ENCODE assay signal across 24 cellular contexts in the genomic region with DNA sequence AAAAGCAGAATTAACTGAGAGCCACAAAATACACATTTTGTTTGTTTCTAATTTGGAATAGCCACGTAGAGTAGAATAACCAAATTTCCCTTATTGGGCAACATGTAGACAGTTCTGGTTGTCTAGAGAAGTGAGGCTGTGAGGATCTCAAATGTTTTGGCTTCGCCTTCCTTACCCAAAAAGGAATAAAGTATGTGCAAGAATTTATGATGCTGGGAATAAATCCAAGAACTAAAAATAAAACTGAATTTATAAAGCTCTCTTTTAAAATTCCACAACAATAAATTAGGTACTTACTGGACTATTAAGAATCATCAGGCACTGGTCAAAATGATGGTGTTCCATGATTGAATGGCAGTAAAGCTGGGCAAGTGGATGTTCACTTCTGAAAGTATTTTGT.
DNase-seq lines count a peak whose midpoint lies in the region; ATAC-seq and TF ChIP-seq lines count a peak whose summit lies in the region.
"Had no signal": no experiment of that assay in that cellular context is flagged by ENCODE, and none has a peak within 500 bp of the region (broad histone marks: within the 10 kb centered on the region; RNA-seq: fewer than 3 reads in every experiment).

No MANE protein-coding gene starts in this region.

- peak overlapping the region; percentile 96 for H2BK5ac ChIP-seq in IMR-90 (ENCODE audit: low read depth, low read length, poor library complexity, severe bottlenecking)

- peaks cover 5% of the 10 kb centered on the region for H3K9me1 ChIP-seq in IMR-90 (ENCODE audit: insufficient read depth, low read length)

- ATAC-seq in IMR-90 (ENCODE audit: low read depth) (no peak), sciatic nerve (peak; percentile 52), HG02678 (IDR thresholded peaks at IDR 0.05; ENCODE audit: unreplicated experiment) (no peak), GM19467 (IDR thresholded peaks at IDR 0.05; ENCODE audit: unreplicated experiment) (no peak)
- ATAC-seq: activated naive CD8-positive, alpha-beta T cell treated with anti-CD3 and anti-CD28 coated beads, Interleukin-2, amount 50 U/mL, for 24 hours; GM12878; Panc1; stimulated activated naive CD8-positive, alpha-beta T cell treated with anti-CD3 and anti-CD28 coated beads, Interleukin-15, amount 100 ng/mL, for 72 hours had no signal

- peak overlapping the region in 1 of 2 experiments; percentile 29; a peak in 1 of 4 replicates for H4K8ac ChIP-seq in IMR-90 (ENCODE audit: low read depth in 2 of 2, low read length in 2 of 2)

- TF ChIP-seq CTCF in AG09309 (IDR thresholded peaks at IDR 0.05; ENCODE audit: control insufficient read depth, insufficient read depth, low read depth, low read length, missing control alignments) (no peak), IMR-90 (conservative IDR thresholded peaks at IDR 0.05; ENCODE audit: low read depth, low read length) (no peak), fibroblast of pulmonary artery (IDR thresholded peaks at IDR 0.05; ENCODE audit: low read length, missing control alignments) (no peak)

- no peak overlapping the region for H2BK15ac ChIP-seq in IMR-90 (ENCODE audit: low read depth, low read length)

- H4K20me1 ChIP-seq in IMR-90 (ENCODE audit: insufficient read depth, low read length): peaks cover 24% of the 10 kb centered on the region; the same call in 1 of the 2 replicates

- H3K4me2 ChIP-seq in IMR-90 (ENCODE audit: low read depth, low read length): no peak overlapping the region

- peak overlapping the region; percentile 23; the same call in 1 of the 2 replicates for H3K23ac ChIP-seq in IMR-90 (ENCODE audit: low read depth, low read length)

- DNase-seq in AG09309 (ENCODE audit: low read depth) (peak; percentile 57), IMR-90 (peak; percentile 48), fibroblast of pulmonary artery (ENCODE audit: low read depth) (peak; percentile 27), sciatic nerve (ENCODE audit: low spot score) (no peak), SHP77 treated with DMSO at 0.1 percent for 48 hours (lab: John Stamatoyannopoulos, UW) (no peak), NCI-H128 (lab: John Stamatoyannopoulos, UW; ENCODE audit: unreplicated experiment) (no peak)
- DNase-seq: activated CD8-positive, alpha-beta memory T cell treated with anti-CD3 and anti-CD28 coated beads, Interleukin-2, amount 50 U/mL, for 48 hours; activated effector memory CD4-positive, alpha-beta T cell treated with anti-CD3 and anti-CD28 coated beads, Interleukin-2, amount 50 U/mL, for 16 hours; activated naive CD8-positive, alpha-beta T cell treated with anti-CD3 and anti-CD28 coated beads, Interleukin-2, amount 50 U/mL, for 24 hours; CD4-positive, CD25-positive, alpha-beta regulatory T cell; dermis blood vessel endothelial cell; DMS 273 treated with DMSO at 0.1 percent for 48 hours; GDM1; GOT3; NCI-H2029 treated with DMSO at 0.1 percent for 48 hours; NCI-H510A treated with DMSO at 0.1 percent for 48 hours; NK-92 treated with Interleukin-12 subunit alpha and Interleukin-12 subunit beta, amount 100 ng/mL, for 24 hours; small intestine; stimulated activated CD4-positive, alpha-beta T cell treated with anti-CD3 and anti-CD28 coated beads, Interleukin-2, amount 100 ng/mL, for 48 hours; stimulated activated naive CD8-positive, alpha-beta T cell treated with anti-CD3 and anti-CD28 coated beads, Interleukin-15, amount 100 ng/mL, for 72 hours had no signal

- no peak overlapping the region for H3K9ac ChIP-seq in IMR-90 (ENCODE audit: low read depth, low read length)

- dilution Hi-C loops in IMR-90 (cut with HindIII; ENCODE audit: low sequenced_read_pairs, unreplicated experiment): no loop called here

- no CpG with 5 or more reads among the region's 2 CpGs for WGBS in IMR-90 (ENCODE audit: extremely low coverage in 2 of 2, insufficient read length in 1 of 2), 2 experiments

- peak overlapping the region; percentile 45; the same call in 1 of the 2 replicates for H3K4ac ChIP-seq in IMR-90 (ENCODE audit: low read depth, low read length)

- H3K9me3 ChIP-seq in IMR-90 (ENCODE audit: control insufficient read depth, insufficient read depth, low read length): no peaks in the 10 kb centered on the region

- H3K27ac ChIP-seq in IMR-90 (ENCODE audit: insufficient read depth, low read length): no peak overlapping the region

- H3K4me1 ChIP-seq in IMR-90 (ENCODE audit: control insufficient read depth, insufficient read depth, low read length): peaks cover 11% of the 10 kb centered on the region

- H2AFZ ChIP-seq in IMR-90 (replicated peaks; ENCODE audit: low read length, poor library complexity): no peak overlapping the region

- peaks cover 46% of the 10 kb centered on the region for H3K36me3 ChIP-seq in IMR-90 (ENCODE audit: control insufficient read depth, insufficient read depth, low read length)

- no peak for TF ChIP-seq RAD21 in IMR-90 (IDR thresholded peaks at IDR 0.05; ENCODE audit: low read length)

- no peaks in the 10 kb centered on the region for H3K27me3 ChIP-seq in IMR-90 (ENCODE audit: control insufficient read depth, insufficient read depth, low read length)

- H3K14ac ChIP-seq in IMR-90 (replicated peaks; ENCODE audit: low read depth, low read length): no peak overlapping the region; the same call in 1 of the 2 replicates

- in situ Hi-C loops in IMR-90 (cut with MboI; ENCODE audit: low sequenced_read_pairs): no loop called here

- no peak overlapping the region for H2AK9ac ChIP-seq in IMR-90 (replicated peaks; ENCODE audit: low read depth, low read length, poor library complexity)

- H2AK5ac ChIP-seq in IMR-90 (ENCODE audit: low read depth, low read length): no peak overlapping the region

- no peak overlapping the region for H3K4me3 ChIP-seq in AG09309 (ENCODE audit: control insufficient read depth, low read depth, low read length)
- H3K4me3 ChIP-seq in IMR-90 (ENCODE audit: insufficient read depth, low read depth, low read length): no peak overlapping the region
- H3K4me3 ChIP-seq in fibroblast of pulmonary artery (replicated peaks; ENCODE audit: low read depth, low read length): no peak overlapping the region
- H3K4me3 ChIP-seq: GM12878 had no signal

- H2BK20ac ChIP-seq in IMR-90 (ENCODE audit: low read depth, low read length): no peak overlapping the region

- POLR2A ChIA-PET in IMR-90 (lab: Charles Lee; ENCODE audit: unreplicated experiment): no interaction called here

- no peak overlapping the region; the same call in 1 of the 2 replicates for H3K56ac ChIP-seq in IMR-90 (ENCODE audit: extremely low read depth, insufficient read depth, low read length)

- TF ChIP-seq POLR2A in IMR-90 (IDR thresholded peaks at IDR 0.05; ENCODE audit: low read depth, low read length): no peak

- BruUV-seq in IMR-90 (replicated peaks; lab: Mats Ljungman, UMichigan): no TSS peak

- H3K79me1 ChIP-seq in IMR-90 (ENCODE audit: low read depth in 1 of 2, low read length in 2 of 2): peaks cover 42 to 63% of the 10 kb centered on the region in 2 experiments

- no peak overlapping the region; the same call in 1 of the 2 replicates for H3K18ac ChIP-seq in IMR-90 (ENCODE audit: low read depth, low read length)

- no peak overlapping the region for H4K5ac ChIP-seq in IMR-90 (ENCODE audit: low read depth, low read length)

- no peak overlapping the region for H4K91ac ChIP-seq in IMR-90 (ENCODE audit: insufficient read depth, low read depth, low read length)

- intact Hi-C loops in IMR-90 (cut with micrococcal nuclease) (no loop called here), sciatic nerve (cut with DNase I) (no loop called here)

- CTCF ChIA-PET in IMR-90 (lab: Yijun Ruan, JAX): interaction anchor here (1.0 kb wide), 1 partner anchor 8 kb away, joined by 3 read pairs; no protein-coding TSS in a partner anchor

- H2BK120ac ChIP-seq in IMR-90 (ENCODE audit: low read depth, low read length): peak overlapping the region; percentile 44; the same call in 1 of the 2 replicates

TF ChIP-seq in IMR-90, 13 proteins besides CTCF, POLR2A, EP300 and RAD21:
- TF ChIP-seq SMC3 (IDR thresholded peaks at IDR 0.05; ENCODE audit: low read depth, low read length): no peak
- TF ChIP-seq NFE2L2 (IDR thresholded peaks at IDR 0.05; ENCODE audit: low read depth, low read length): no peak
- no peak for TF ChIP-seq RCOR1 (IDR thresholded peaks at IDR 0.05; ENCODE audit: insufficient replicate concordance, low read length)
- peak; percentile 50; the same call in 1 of the 2 replicates for TF ChIP-seq CEBPB (IDR thresholded peaks at IDR 0.05; ENCODE audit: low read depth, low read length)

Comparison
In these comparisons a context has a peak if more than half of its experiments do, and no peak if none do; other contexts are left out.
1. DNase-seq: peak in AG09309 (single experiment), IMR-90 (single experiment) and fibroblast of pulmonary artery (single experiment); none in sciatic nerve (single experiment), SHP77 treated with DMSO at 0.1 percent for 48 hours (single experiment) and NCI-H128 (single experiment).